In the genomic region with DNA sequence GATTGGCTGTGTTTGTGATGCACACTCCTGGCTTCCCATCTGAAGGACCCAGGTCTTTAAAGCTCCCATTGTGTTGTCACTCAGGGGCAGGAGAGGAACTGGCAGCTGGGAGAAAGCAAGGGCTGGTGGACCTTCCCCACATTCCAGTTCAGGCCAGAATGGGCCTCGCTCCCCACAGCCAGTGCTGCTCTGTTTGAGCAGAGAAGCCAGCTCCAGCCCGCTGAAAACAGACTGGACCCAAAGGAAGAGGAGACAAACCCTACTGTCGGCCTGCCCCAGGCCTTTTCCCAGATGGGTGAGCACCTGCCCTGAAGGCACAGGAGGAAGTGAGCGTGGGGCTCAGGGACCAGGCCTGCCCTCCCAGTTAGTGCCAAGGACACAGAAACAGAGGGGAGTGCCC, we compare ENCODE assay signal across 22 cellular contexts.
"Had no signal": no experiment of that assay in that cellular context is flagged by ENCODE, and none has a peak within 500 bp of the region (broad histone marks: within the 10 kb centered on the region; RNA-seq: fewer than 3 reads in every experiment).

No MANE protein-coding gene starts in this region.

- H3K4me1 ChIP-seq: colonic mucosa, gastrocnemius medialis, heart left ventricle, left lung, psoas muscle, upper lobe of left lung had no signal

- H3K4me3 ChIP-seq: colonic mucosa, gastrocnemius medialis, heart left ventricle, hepatocyte, left lung, neural progenitor cell, psoas muscle, sigmoid colon, thoracic aorta, tibial nerve, upper lobe of left lung had no signal

- H3K9me3 ChIP-seq: colonic mucosa, gastrocnemius medialis, left lung, psoas muscle, thoracic aorta, upper lobe of left lung had no signal

- H3K27me3 ChIP-seq: colonic mucosa, neural progenitor cell, tibial nerve had no signal

- H3K36me3 ChIP-seq: colonic mucosa, gastrocnemius medialis, heart left ventricle, left lung, neural progenitor cell, sigmoid colon, thoracic aorta, tibial nerve, upper lobe of left lung had no signal

- DNase-seq: colonic mucosa; effector CD8-positive, alpha-beta T cell; endodermal cell; foreskin fibroblast; gastrocnemius medialis; heart left ventricle; kidney; left lung; mesendoderm; midbrain; naive thymus-derived CD4-positive, alpha-beta T cell; psoas muscle; right cardiac atrium; sigmoid colon; stimulated activated CD4-positive, alpha-beta T cell treated with anti-CD3 and anti-CD28 coated beads, Interleukin-4, amount 100 ng/mL, for 4 hours; stimulated activated naive CD8-positive, alpha-beta T cell treated with anti-CD3 and anti-CD28 coated beads, Interleukin-15, Interleukin-2, amounts not matched to agents 100 U/mL and 50 U/mL, for 24 hours; upper lobe of left lung had no signal

- H3K27ac ChIP-seq: colonic mucosa, epithelial cell of prostate, gastrocnemius medialis, heart left ventricle, hepatocyte, left lung, neural progenitor cell, psoas muscle, sigmoid colon, thoracic aorta, tibial nerve, upper lobe of left lung had no signal
